In genomic region chr7:6654113-6654841, GRCh38 we compare ENCODE assay signal across 16 cellular contexts. TPM values are rescaled to one million over a fixed set of nuclear protein-coding genes. Genes with fewer than 3 reads are reported as not detected.
DNase-seq lines count a peak whose midpoint lies in the region; ATAC-seq lines count a peak whose summit lies in the region.
"Had no signal": no experiment of that assay in that cellular context is flagged by ENCODE, and none has a peak within 500 bp of the region (broad histone marks: within the 10 kb centered on the region; RNA-seq: fewer than 3 reads in every experiment).

No MANE protein-coding gene starts in this region.

- no peaks in the 10 kb centered on the region; the same call in 1 of the 2 replicates for H3K9me3 ChIP-seq in HUES6 (ENCODE audit: control insufficient read depth, insufficient read depth, low read depth, low read length)
- peaks cover 12% of the 10 kb centered on the region for H3K9me3 ChIP-seq in mesenchymal stem cell (ENCODE audit: control insufficient read depth, low read length)
- H3K9me3 ChIP-seq: MG63 had no signal

- H2BK5ac ChIP-seq in mesenchymal stem cell (ENCODE audit: low read depth, low read length, poor library complexity, severe bottlenecking): no peak overlapping the region

- no peak overlapping the region for H2AFZ ChIP-seq in mesenchymal stem cell (ENCODE audit: low read depth, low read length)
- H2AFZ ChIP-seq: GM23248, PC-9 had no signal

- peaks cover 16% of the 10 kb centered on the region for H3K4me1 Mint-ChIP-seq in stimulated activated naive CD8-positive, alpha-beta T cell treated with anti-CD3 and anti-CD28 coated beads, Interleukin-15, amount 100 ng/mL, for 72 hours

- peaks cover 44% of the 10 kb centered on the region for H3K79me1 ChIP-seq in mesenchymal stem cell (replicated peaks; ENCODE audit: low read length, poor library complexity, severe bottlenecking)

- no peak overlapping the region for H3K14ac ChIP-seq in mesenchymal stem cell (ENCODE audit: low read length in 2 of 2)

- H2BK120ac ChIP-seq in mesenchymal stem cell (ENCODE audit: low read depth, low read length): no peak overlapping the region

- H3K27ac ChIP-seq in HUES6 (ENCODE audit: low read depth, low read length) (no peak overlapping the region), mesenchymal stem cell (ENCODE audit: low read length, poor library complexity, severe bottlenecking) (no peak overlapping the region)
- H3K27ac ChIP-seq: C4-2B, GM23248, PC-9 had no signal

- peaks cover 0 to 9% of the 10 kb centered on the region in 2 donors for H3K9me3 Mint-ChIP-seq in stimulated activated naive CD8-positive, alpha-beta T cell treated with anti-CD3 and anti-CD28 coated beads, Interleukin-15, amount 100 ng/mL, for 72 hours

- 98% methylated on average over 89 of the region's 94 CpGs for WGBS in mesenchymal stem cell

- no peak for DNase-seq in stimulated activated naive CD8-positive, alpha-beta T cell treated with anti-CD3 and anti-CD28 coated beads, Interleukin-15, amount 100 ng/mL, for 72 hours
- DNase-seq in stimulated activated naive CD8-positive, alpha-beta T cell treated with anti-CD3 and anti-CD28 coated beads, Interleukin-15, Interleukin-2, amounts not matched to agents 100 U/mL and 50 U/mL, for 24 hours: no peak
- no peak for DNase-seq in mesenchymal stem cell
- DNase-seq in SHP77 (lab: John Stamatoyannopoulos, UW): no peak
- no peak for DNase-seq in T-helper 9 cell
- DNase-seq: DMS53, GM23248, Karpas-422, MG63, NCI-H1092 treated with DMSO at 0.1 percent for 48 hours, NCI-H2227 treated with DMSO at 0.1 percent for 48 hours, NCI-H524, PC-9 had no signal

- H3K36me3 ChIP-seq in HUES6 (ENCODE audit: control insufficient read depth, insufficient read depth, low read length): peaks cover 17% of the 10 kb centered on the region
- H3K36me3 ChIP-seq in mesenchymal stem cell (ENCODE audit: control insufficient read depth in 1 of 2, insufficient read depth in 2 of 2, low read depth in 1 of 2, low read length in 2 of 2): peaks cover 48 to 76% of the 10 kb centered on the region in 2 experiments

- no peak overlapping the region for H3K27ac Mint-ChIP-seq in stimulated activated naive CD8-positive, alpha-beta T cell treated with anti-CD3 and anti-CD28 coated beads, Interleukin-15, amount 100 ng/mL, for 72 hours

- no peak overlapping the region for H3K4ac ChIP-seq in mesenchymal stem cell (ENCODE audit: low read depth in 1 of 2, low read length in 2 of 2)

- H3K4me3 ChIP-seq in HUES6 (ENCODE audit: low read depth, low read length) (peak overlapping the region; percentile 35; the same call in 1 of the 2 replicates), mesenchymal stem cell (ENCODE audit: insufficient read depth in 1 of 2, low read depth in 1 of 2, low read length in 2 of 2) (peak overlapping the region in 1 of 2 experiments; percentile 26)
- H3K4me3 ChIP-seq: GM23248, MG63, PC-9 had no signal

- H3K4me2 ChIP-seq in mesenchymal stem cell (ENCODE audit: low read length, poor library complexity, severe bottlenecking): no peak overlapping the region
- H3K4me2 ChIP-seq: PC-9 had no signal

- peak overlapping the region; percentile 67 for H4K91ac ChIP-seq in mesenchymal stem cell (ENCODE audit: low read length)

- no peak overlapping the region for H3K18ac ChIP-seq in mesenchymal stem cell (ENCODE audit: low read depth in 1 of 2, low read length in 2 of 2)

- no peak overlapping the region for H2BK15ac ChIP-seq in mesenchymal stem cell (ENCODE audit: low read depth, poor library complexity, severe bottlenecking)

- peaks cover 9% of the 10 kb centered on the region; the same call in 1 of the 2 replicates for H3K4me1 ChIP-seq in HUES6 (ENCODE audit: control insufficient read depth, insufficient read depth, low read length)
- no peaks in the 10 kb centered on the region for H3K4me1 ChIP-seq in mesenchymal stem cell (ENCODE audit: control insufficient read depth, insufficient read depth, low read depth, low read length)

- H3K9ac ChIP-seq in HUES6 (ENCODE audit: low read length) (no peak overlapping the region), mesenchymal stem cell (ENCODE audit: low read length) (no peak overlapping the region)
- H3K9ac ChIP-seq: GM23248 had no signal

- H3K27me3 Mint-ChIP-seq in stimulated activated naive CD8-positive, alpha-beta T cell treated with anti-CD3 and anti-CD28 coated beads, Interleukin-15, amount 100 ng/mL, for 72 hours: no peaks in the 10 kb centered on the region

- peak; percentile 26 for ATAC-seq in stimulated activated naive CD8-positive, alpha-beta T cell treated with anti-CD3 and anti-CD28 coated beads, Interleukin-15, amount 100 ng/mL, for 72 hours
- no peak for ATAC-seq in stimulated activated naive CD8-positive, alpha-beta T cell treated with anti-CD3 and anti-CD28 coated beads, Interleukin-15, Interleukin-2, amounts not matched to agents 100 U/mL and 50 U/mL, for 24 hours
- ATAC-seq in HG03045 (IDR thresholded peaks at IDR 0.05; ENCODE audit: unreplicated experiment): no peak

- H3K23ac ChIP-seq in mesenchymal stem cell (ENCODE audit: low read length in 2 of 2): no peak overlapping the region

- H3K27me3 ChIP-seq in HUES6 (ENCODE audit: control insufficient read depth, insufficient read depth, low read length): peaks cover 20% of the 10 kb centered on the region; the same call in 1 of the 2 replicates
- no peaks in the 10 kb centered on the region for H3K27me3 ChIP-seq in mesenchymal stem cell (ENCODE audit: control insufficient read depth in 1 of 2, insufficient read depth in 1 of 2, low read length in 2 of 2)
- H3K27me3 ChIP-seq: MG63 had no signal

- H3K4me3 Mint-ChIP-seq in stimulated activated naive CD8-positive, alpha-beta T cell treated with anti-CD3 and anti-CD28 coated beads, Interleukin-15, amount 100 ng/mL, for 72 hours: no peak overlapping the region

- no peak overlapping the region for H4K8ac ChIP-seq in mesenchymal stem cell (ENCODE audit: low read length)

- no peak overlapping the region for H2AK5ac ChIP-seq in mesenchymal stem cell (ENCODE audit: low read length, severe bottlenecking)

- no peak overlapping the region for H2BK12ac ChIP-seq in mesenchymal stem cell (ENCODE audit: low read length in 2 of 2)

RNA-seq across cellular contexts. Expression of gene ZNF316, which starts 17.2 kb away (rescaled TPM):
- polyA plus RNA-seq in mesenchymal stem cell (2013, experiment 1 of 2): 6.9 TPM
- polyA plus RNA-seq in mesenchymal stem cell (2013, experiment 2 of 2): 6.4 TPM

RNA-seq across cellular contexts. Expression of gene ZNF853, which starts 38.9 kb away (rescaled TPM):
- polyA plus RNA-seq in mesenchymal stem cell (2013, experiment 1 of 2): 1.0 TPM
- polyA plus RNA-seq in mesenchymal stem cell (2013, experiment 2 of 2): 1.00 TPM
- polyA plus RNA-seq: GM23248 had no signal

RNA-seq across cellular contexts. Expression of gene ZNF12, which starts 52.5 kb away (rescaled TPM):
- 8.9 TPM for polyA plus RNA-seq in mesenchymal stem cell (2013, experiment 1 of 2)
- polyA plus RNA-seq in mesenchymal stem cell (2013, experiment 2 of 2): 9.4 TPM
